Comparison of ENCODE assay signal across 8 cellular contexts in genomic region chr19:47243364-47243775, GRCh38. TPM values are rescaled to one million over a fixed set of nuclear protein-coding genes. Genes with fewer than 3 reads are reported as not detected.
DNase-seq lines count a peak whose midpoint lies in the region; ATAC-seq and TF ChIP-seq lines count a peak whose summit lies in the region.

No MANE protein-coding gene starts in this region.

- H3K9ac ChIP-seq in KMS-11 = peak overlapping the region; percentile 90

- H3K27me3 ChIP-seq in KMS-11 (ENCODE audit: insufficient read depth, low read depth) (peaks cover 28% of the 10 kb centered on the region), aorta (ENCODE audit: control insufficient read depth in 1 of 2, insufficient read depth in 2 of 2, low read length in 1 of 2) (no peaks in the 10 kb centered on the region)

- WGBS in aorta, 2 donors = 18 to 20% methylated on average over 6 to 9 of the region's 9 CpGs

- DNase-seq in CD14-positive monocyte (ENCODE audit: low spot score) (no peak), coronary artery (ENCODE audit: low spot score) (no peak), 8988T (no peak), NCI-H774 (lab: John Stamatoyannopoulos, UW) (no peak), aorta (no peak)

- H3K36me3 Mint-ChIP-seq in CD14-positive monocyte (peaks cover 3 to 8% of the 10 kb centered on the region in 2 donors), nephron (ENCODE audit: low read depth) (no peaks in the 10 kb centered on the region)

- ATAC-seq in GM21723 (IDR thresholded peaks at IDR 0.05; ENCODE audit: unreplicated experiment) (no peak), aorta (ENCODE audit: low FRiP score) (no peak)

- H3K4me1 ChIP-seq in KMS-11 (ENCODE audit: low read depth, poor library complexity, severe bottlenecking) (peaks cover 42% of the 10 kb centered on the region), aorta (ENCODE audit: control insufficient read depth in 1 of 2, insufficient read depth in 2 of 2, low read length in 2 of 2) (no peaks in the 10 kb centered on the region)

- intact Hi-C loops in CD14-positive monocyte (cut with micrococcal nuclease) = no loop called here
- intact Hi-C loops in aorta (cut with DNase I) = loop anchor here (2.0 to 10.0 kb wide), 3 partner anchors 17 to 169 kb away; no protein-coding TSS in a partner anchor

- peak overlapping the region; percentile 98; the same call in 1 of the 2 replicates for H2AFZ ChIP-seq in KMS-11 (ENCODE audit: low read depth)

- H3K27ac ChIP-seq in KMS-11 (peak overlapping the region; percentile 77), coronary artery (peak overlapping the region; percentile 41 to 83), aorta (ENCODE audit: low read depth in 1 of 2, low read length in 2 of 2) (no peak overlapping the region)

- no peak overlapping the region for H3K4me3 ChIP-seq in KMS-11 (IDR thresholded peaks at IDR 0.05; ENCODE audit: insufficient read depth, low read depth, low read length)
- peak overlapping the region; percentile 62 for H3K4me3 ChIP-seq in coronary artery
- no peak overlapping the region for H3K4me3 ChIP-seq in aorta (ENCODE audit: low read length in 2 of 2)

- H3K27ac Mint-ChIP-seq in CD14-positive monocyte (peak overlapping the region in 5 of 7 donors; percentile 11 to 94 (median 91)), nephron (peak overlapping the region; percentile 19 to 76 (median 21))

- H3K27me3 Mint-ChIP-seq in CD14-positive monocyte (ENCODE audit: low read depth in 3 of 3) = peaks cover 18 to 35% (median 32%) of the 10 kb centered on the region in 3 donors
- peaks cover 28% of the 10 kb centered on the region for H3K27me3 Mint-ChIP-seq in nephron (ENCODE audit: low read depth)

- H3K4me2 ChIP-seq in KMS-11 = peak overlapping the region; percentile 91

- peaks cover 32% of the 10 kb centered on the region for H3K4me1 Mint-ChIP-seq in CD14-positive monocyte
- peaks cover 17% of the 10 kb centered on the region for H3K4me1 Mint-ChIP-seq in nephron

- H3K4me3 Mint-ChIP-seq in CD14-positive monocyte (peak overlapping the region; percentile 71 to 92), nephron (peak overlapping the region; percentile 73 to 83 (median 75))

- H3K36me3 ChIP-seq in KMS-11 (ENCODE audit: insufficient read depth) (no peaks in the 10 kb centered on the region), aorta (ENCODE audit: control insufficient read depth in 1 of 2, insufficient read depth in 2 of 2, low read length in 1 of 2) (no peaks in the 10 kb centered on the region)

- no peaks in the 10 kb centered on the region for H4K20me1 ChIP-seq in KMS-11 (ENCODE audit: insufficient read depth)

- TF ChIP-seq CTCF in CD14-positive monocyte (IDR thresholded peaks at IDR 0.05) (no peak), KMS-11 (conservative IDR thresholded peaks at IDR 0.05; ENCODE audit: low read depth, low read length) (no peak), coronary artery (IDR thresholded peaks at IDR 0.05) (no peak), nephron (IDR thresholded peaks at IDR 0.05; ENCODE audit: unreplicated experiment in 3 of 3) (no peak)

- no peaks in the 10 kb centered on the region for H3K9me3 ChIP-seq in aorta (ENCODE audit: control insufficient read depth, low read length)

- H3K79me2 ChIP-seq in KMS-11 (ENCODE audit: insufficient read depth, low read depth) = no peaks in the 10 kb centered on the region

- H3K9me3 Mint-ChIP-seq in CD14-positive monocyte (peaks cover 0 to 21% (median 9%) of the 10 kb centered on the region in 7 donors), nephron (no peaks in the 10 kb centered on the region)

RNA-seq across cellular contexts. Expression of gene BBC3, which starts 12.4 kb away (rescaled TPM):
- polyA plus RNA-seq in CD14-positive monocyte = 1 to 10 TPM; 2.5 to 4.8 TPM
- total RNA-seq in aorta = 1 to 10 TPM; 8.0 to 8.6 TPM
- polyA plus RNA-seq in aorta = 1 to 10 TPM; 6.1 TPM

RNA-seq across cellular contexts. Expression of gene CCDC9, which starts 13.0 kb away (rescaled TPM):
- polyA plus RNA-seq in CD14-positive monocyte (1 to 10 TPM; 6.3 to 7.6 TPM), aorta (10 to 100 TPM; 20.7 to 35.8 TPM)
- total RNA-seq in aorta = 10 to 100 TPM; 43.4 to 43.8 TPM

RNA-seq across cellular contexts. Expression of gene INAFM1, which starts 31.3 kb away (rescaled TPM):
- polyA plus RNA-seq in CD14-positive monocyte (1 to 10 TPM; 6.5 to 7.3 TPM), aorta (10 to 100 TPM in 1 of 2 donors, 1 to 10 TPM in 1; 5.4 to 81.7 TPM)
- total RNA-seq in aorta = 10 to 100 TPM; 26.2 to 48.0 TPM

Comparison
In these comparisons a context has a peak if more than half of its experiments do, and no peak if none do; other contexts are left out.
1. H3K27ac ChIP-seq: peak in KMS-11 (single experiment) and coronary artery (2 of 2); none in aorta (0 of 2).
2. intact Hi-C loops: an anchor here in aorta (2.0 to 10.0 kb wide); none called in CD14-positive monocyte.